Comparison of ENCODE assay signal across 1 cellular context in the genomic region with DNA sequence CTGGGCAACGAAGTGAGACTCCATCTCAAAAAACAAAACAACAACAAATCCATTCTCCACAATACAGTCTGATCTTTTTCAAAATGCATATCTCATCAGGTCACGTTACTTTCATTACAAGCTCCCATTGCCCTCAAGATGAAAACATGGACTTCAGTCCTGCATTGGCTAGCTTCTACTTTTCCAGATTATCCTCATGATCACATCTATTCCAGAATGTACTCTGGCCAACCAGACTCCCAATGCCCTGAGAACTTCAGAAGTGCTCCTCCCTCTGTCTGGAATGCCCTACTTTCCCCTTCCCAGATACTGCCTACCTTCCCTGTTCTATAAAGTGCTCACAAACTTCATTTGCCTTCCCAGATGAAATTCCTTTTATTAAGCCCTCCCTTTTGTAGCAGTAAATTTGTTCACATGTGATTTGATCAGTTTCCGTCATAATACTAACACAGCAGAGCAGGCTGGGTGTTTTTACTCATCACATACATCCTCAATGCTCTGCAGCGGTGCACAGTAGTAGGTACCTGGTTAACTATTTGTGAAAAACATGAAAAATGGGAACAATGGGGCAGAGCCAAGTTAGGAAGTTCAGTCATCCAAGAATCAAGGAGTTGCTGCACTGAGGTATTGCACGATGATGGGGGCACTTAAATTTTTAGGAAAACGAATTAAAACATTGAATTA.
A peak's percentile ranks its signal among the peaks of the same experiment; 100 is the strongest.
TF ChIP-seq lines count a peak whose summit lies in the region.

No MANE protein-coding gene starts in this region.

TF ChIP-seq in WTC11, 78 proteins besides CTCF, POLR2A, EP300 and RAD21 (continued from another document):
- TF ChIP-seq, protein P1, sequence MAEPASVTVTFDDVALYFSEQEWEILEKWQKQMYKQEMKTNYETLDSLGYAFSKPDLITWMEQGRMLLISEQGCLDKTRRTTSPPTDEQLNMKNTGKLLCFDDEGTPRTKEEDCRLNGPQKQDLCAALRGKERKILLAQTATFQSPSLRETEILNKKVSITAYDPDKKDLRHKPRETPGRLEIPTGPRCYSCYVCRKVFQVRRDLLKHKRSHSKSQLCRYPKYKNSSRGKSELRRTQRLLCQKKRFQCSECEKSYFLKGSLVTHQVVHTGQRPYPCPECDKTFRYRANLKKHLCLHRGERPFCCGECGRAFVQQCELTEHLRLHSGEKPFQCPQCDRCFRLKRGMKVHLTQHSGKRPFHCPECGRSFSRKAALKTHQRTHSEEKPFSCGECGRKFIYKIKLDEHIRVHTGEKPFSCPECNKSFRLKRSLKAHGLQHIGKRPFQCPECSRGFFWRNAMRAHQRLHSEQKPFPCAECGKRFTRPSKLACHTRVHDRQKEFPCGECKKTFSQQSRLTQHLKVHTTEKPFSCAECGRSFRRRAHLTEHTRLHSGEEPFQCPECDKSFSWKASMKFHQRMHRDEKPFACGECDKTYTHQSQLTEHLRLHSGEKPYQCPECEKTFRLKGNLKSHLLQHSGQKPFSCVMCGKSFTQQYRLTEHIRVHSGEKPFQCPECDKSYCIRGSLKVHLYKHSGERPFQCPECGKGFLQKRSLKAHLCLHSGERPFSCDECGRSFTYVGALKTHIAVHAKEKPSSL (CRISPR knock-in tag; conservative IDR thresholded peaks at IDR 0.05) = peak; percentile 89
- TF ChIP-seq TEAD1 (CRISPR knock-in tag; IDR thresholded peaks at IDR 0.05) (peak; percentile 62; the same call in 1 of the 2 replicates), MXD4 (CRISPR knock-in tag; IDR thresholded peaks at IDR 0.05; ENCODE audit: borderline replicate concordance) (no peak), TEAD4 (CRISPR knock-in tag; IDR thresholded peaks at IDR 0.05) (no peak), KAT7 (CRISPR knock-in tag; IDR thresholded peaks at IDR 0.05; ENCODE audit: borderline replicate concordance) (no peak), ZNF219 (CRISPR knock-in tag; IDR thresholded peaks at IDR 0.05; ENCODE audit: borderline replicate concordance) (no peak), PRRX2 (CRISPR knock-in tag; IDR thresholded peaks at IDR 0.05) (peak; percentile 92), HMGA2 (CRISPR knock-in tag; IDR thresholded peaks at IDR 0.05) (no peak), ELF4 (CRISPR knock-in tag; IDR thresholded peaks at IDR 0.05; ENCODE audit: low read depth) (no peak), FOXP1 (CRISPR knock-in tag; IDR thresholded peaks at IDR 0.05; ENCODE audit: borderline replicate concordance) (no peak)
- TF ChIP-seq, protein P2, sequence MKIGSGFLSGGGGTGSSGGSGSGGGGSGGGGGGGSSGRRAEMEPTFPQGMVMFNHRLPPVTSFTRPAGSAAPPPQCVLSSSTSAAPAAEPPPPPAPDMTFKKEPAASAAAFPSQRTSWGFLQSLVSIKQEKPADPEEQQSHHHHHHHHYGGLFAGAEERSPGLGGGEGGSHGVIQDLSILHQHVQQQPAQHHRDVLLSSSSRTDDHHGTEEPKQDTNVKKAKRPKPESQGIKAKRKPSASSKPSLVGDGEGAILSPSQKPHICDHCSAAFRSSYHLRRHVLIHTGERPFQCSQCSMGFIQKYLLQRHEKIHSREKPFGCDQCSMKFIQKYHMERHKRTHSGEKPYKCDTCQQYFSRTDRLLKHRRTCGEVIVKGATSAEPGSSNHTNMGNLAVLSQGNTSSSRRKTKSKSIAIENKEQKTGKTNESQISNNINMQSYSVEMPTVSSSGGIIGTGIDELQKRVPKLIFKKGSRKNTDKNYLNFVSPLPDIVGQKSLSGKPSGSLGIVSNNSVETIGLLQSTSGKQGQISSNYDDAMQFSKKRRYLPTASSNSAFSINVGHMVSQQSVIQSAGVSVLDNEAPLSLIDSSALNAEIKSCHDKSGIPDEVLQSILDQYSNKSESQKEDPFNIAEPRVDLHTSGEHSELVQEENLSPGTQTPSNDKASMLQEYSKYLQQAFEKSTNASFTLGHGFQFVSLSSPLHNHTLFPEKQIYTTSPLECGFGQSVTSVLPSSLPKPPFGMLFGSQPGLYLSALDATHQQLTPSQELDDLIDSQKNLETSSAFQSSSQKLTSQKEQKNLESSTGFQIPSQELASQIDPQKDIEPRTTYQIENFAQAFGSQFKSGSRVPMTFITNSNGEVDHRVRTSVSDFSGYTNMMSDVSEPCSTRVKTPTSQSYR (CRISPR knock-in tag; IDR thresholded peaks at IDR 0.05) = no peak
- TF ChIP-seq, protein P3, sequence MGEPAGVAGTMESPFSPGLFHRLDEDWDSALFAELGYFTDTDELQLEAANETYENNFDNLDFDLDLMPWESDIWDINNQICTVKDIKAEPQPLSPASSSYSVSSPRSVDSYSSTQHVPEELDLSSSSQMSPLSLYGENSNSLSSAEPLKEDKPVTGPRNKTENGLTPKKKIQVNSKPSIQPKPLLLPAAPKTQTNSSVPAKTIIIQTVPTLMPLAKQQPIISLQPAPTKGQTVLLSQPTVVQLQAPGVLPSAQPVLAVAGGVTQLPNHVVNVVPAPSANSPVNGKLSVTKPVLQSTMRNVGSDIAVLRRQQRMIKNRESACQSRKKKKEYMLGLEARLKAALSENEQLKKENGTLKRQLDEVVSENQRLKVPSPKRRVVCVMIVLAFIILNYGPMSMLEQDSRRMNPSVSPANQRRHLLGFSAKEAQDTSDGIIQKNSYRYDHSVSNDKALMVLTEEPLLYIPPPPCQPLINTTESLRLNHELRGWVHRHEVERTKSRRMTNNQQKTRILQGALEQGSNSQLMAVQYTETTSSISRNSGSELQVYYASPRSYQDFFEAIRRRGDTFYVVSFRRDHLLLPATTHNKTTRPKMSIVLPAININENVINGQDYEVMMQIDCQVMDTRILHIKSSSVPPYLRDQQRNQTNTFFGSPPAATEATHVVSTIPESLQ (CRISPR knock-in tag; IDR thresholded peaks at IDR 0.05) = no peak
- TF ChIP-seq, protein P4, sequence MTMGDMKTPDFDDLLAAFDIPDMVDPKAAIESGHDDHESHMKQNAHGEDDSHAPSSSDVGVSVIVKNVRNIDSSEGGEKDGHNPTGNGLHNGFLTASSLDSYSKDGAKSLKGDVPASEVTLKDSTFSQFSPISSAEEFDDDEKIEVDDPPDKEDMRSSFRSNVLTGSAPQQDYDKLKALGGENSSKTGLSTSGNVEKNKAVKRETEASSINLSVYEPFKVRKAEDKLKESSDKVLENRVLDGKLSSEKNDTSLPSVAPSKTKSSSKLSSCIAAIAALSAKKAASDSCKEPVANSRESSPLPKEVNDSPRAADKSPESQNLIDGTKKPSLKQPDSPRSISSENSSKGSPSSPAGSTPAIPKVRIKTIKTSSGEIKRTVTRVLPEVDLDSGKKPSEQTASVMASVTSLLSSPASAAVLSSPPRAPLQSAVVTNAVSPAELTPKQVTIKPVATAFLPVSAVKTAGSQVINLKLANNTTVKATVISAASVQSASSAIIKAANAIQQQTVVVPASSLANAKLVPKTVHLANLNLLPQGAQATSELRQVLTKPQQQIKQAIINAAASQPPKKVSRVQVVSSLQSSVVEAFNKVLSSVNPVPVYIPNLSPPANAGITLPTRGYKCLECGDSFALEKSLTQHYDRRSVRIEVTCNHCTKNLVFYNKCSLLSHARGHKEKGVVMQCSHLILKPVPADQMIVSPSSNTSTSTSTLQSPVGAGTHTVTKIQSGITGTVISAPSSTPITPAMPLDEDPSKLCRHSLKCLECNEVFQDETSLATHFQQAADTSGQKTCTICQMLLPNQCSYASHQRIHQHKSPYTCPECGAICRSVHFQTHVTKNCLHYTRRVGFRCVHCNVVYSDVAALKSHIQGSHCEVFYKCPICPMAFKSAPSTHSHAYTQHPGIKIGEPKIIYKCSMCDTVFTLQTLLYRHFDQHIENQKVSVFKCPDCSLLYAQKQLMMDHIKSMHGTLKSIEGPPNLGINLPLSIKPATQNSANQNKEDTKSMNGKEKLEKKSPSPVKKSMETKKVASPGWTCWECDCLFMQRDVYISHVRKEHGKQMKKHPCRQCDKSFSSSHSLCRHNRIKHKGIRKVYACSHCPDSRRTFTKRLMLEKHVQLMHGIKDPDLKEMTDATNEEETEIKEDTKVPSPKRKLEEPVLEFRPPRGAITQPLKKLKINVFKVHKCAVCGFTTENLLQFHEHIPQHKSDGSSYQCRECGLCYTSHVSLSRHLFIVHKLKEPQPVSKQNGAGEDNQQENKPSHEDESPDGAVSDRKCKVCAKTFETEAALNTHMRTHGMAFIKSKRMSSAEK (CRISPR knock-in tag; IDR thresholded peaks at IDR 0.05; ENCODE audit: borderline replicate concordance) = peak; percentile 94
- TF ChIP-seq, protein P5, sequence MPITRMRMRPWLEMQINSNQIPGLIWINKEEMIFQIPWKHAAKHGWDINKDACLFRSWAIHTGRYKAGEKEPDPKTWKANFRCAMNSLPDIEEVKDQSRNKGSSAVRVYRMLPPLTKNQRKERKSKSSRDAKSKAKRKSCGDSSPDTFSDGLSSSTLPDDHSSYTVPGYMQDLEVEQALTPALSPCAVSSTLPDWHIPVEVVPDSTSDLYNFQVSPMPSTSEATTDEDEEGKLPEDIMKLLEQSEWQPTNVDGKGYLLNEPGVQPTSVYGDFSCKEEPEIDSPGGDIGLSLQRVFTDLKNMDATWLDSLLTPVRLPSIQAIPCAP (CRISPR knock-in tag; IDR thresholded peaks at IDR 0.05) = no peak
- TF ChIP-seq, protein P6, sequence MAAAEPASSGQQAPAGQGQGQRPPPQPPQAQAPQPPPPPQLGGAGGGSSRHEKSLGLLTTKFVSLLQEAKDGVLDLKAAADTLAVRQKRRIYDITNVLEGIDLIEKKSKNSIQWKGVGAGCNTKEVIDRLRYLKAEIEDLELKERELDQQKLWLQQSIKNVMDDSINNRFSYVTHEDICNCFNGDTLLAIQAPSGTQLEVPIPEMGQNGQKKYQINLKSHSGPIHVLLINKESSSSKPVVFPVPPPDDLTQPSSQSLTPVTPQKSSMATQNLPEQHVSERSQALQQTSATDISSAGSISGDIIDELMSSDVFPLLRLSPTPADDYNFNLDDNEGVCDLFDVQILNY (CRISPR knock-in tag; IDR thresholded peaks at IDR 0.05) = no peak
